In genomic region chr2:16552202-16552601, GRCh38 we compare ENCODE assay signal across 40 cellular contexts.
"Had no signal": no experiment of that assay in that cellular context is flagged by ENCODE, and none has a peak within 500 bp of the region (broad histone marks: within the 10 kb centered on the region; RNA-seq: fewer than 3 reads in every experiment).

No MANE protein-coding gene starts in this region.

- ATAC-seq: activated naive CD4-positive, alpha-beta T cell treated with anti-CD3 and anti-CD28 coated beads, Interleukin-2, amount 50 U/mL, for 72 hours; activated naive CD8-positive, alpha-beta T cell treated with anti-CD3 and anti-CD28 coated beads, Interleukin-2, amount 50 U/mL, for 24 hours; activated T-cell treated with anti-CD3 and anti-CD28 coated beads, Interleukin-2, amount 50 U/mL, for 4 hours; activated T-cell treated with anti-CD3 and anti-CD28 coated beads, Interleukin-2, amount 50 U/mL, for 72 hours; activated T-helper 17 cell treated with anti-CD3 and anti-CD28 coated beads, Interleukin-2, amount 50 U/mL, for 72 hours; body of pancreas had no signal

- H3K9me3 ChIP-seq: adrenal gland, ascending aorta, body of pancreas, breast epithelium had no signal

- H3K4me3 ChIP-seq: adrenal gland, ascending aorta, body of pancreas, breast epithelium, cardiac muscle cell had no signal

- DNase-seq: activated effector memory CD4-positive, alpha-beta T cell treated with anti-CD3 and anti-CD28 coated beads, Interleukin-2, amount 50 U/mL, for 16 hours; activated effector memory CD4-positive, alpha-beta T cell treated with Interleukin-2 at 50 U/mL for 16 hours; activated gamma-delta T cell; activated gamma-delta T cell treated with Interleukin-2 at 50 U/mL for 16 hours; activated naive CD4-positive, alpha-beta T cell; activated naive CD4-positive, alpha-beta T cell treated with anti-CD3 and anti-CD28 coated beads for 36 hours; activated naive CD4-positive, alpha-beta T cell treated with anti-CD3 and anti-CD28 coated beads, Interleukin-2, amount 10 ng/mL, durations not matched to agents 7 days and 5 days; activated naive CD4-positive, alpha-beta T cell treated with anti-CD3 and anti-CD28 coated beads, Interleukin-2, amount 50 U/mL, for 16 hours; activated naive CD4-positive, alpha-beta T cell treated with Interleukin-2 at 50 U/mL for 16 hours; activated naive CD8-positive, alpha-beta T cell treated with anti-CD3 and anti-CD28 coated beads for 36 hours; activated naive CD8-positive, alpha-beta T cell treated with anti-CD3 and anti-CD28 coated beads, Interleukin-2, amount 10 ng/mL, durations not matched to agents 7 days and 5 days; activated naive CD8-positive, alpha-beta T cell treated with anti-CD3 and anti-CD28 coated beads, Interleukin-2, amount 50 U/mL, for 24 hours; activated T-cell treated with anti-CD3 and anti-CD28 coated beads, Interleukin-2, amount 50 U/mL, for 1 hour; activated T-cell treated with anti-CD3 and anti-CD28 coated beads, Interleukin-2, amount 50 U/mL, for 24 hours; activated T-cell treated with anti-CD3 and anti-CD28 coated beads, Interleukin-2, amount 50 U/mL, for 4 hours; activated T-cell treated with anti-CD3 and anti-CD28 coated beads, Interleukin-2, amount 50 U/mL, for 48 hours; activated T-cell treated with anti-CD3 and anti-CD28 coated beads, Interleukin-2, amount 50 U/mL, for 72 hours; adrenal gland; amniotic stem cell; amygdala; anterior cingulate cortex; aorta; body of pancreas; brain microvascular endothelial cell; caudate nucleus; central memory CD4-positive, alpha-beta T cell; cerebellar nuclear complex had no signal

- H3K4me3 Mint-ChIP-seq: activated naive CD4-positive, alpha-beta T cell treated with anti-CD3 and anti-CD28 coated beads for 36 hours; activated naive CD4-positive, alpha-beta T cell treated with anti-CD3 and anti-CD28 coated beads, Interleukin-2, amount 10 ng/mL, durations not matched to agents 7 days and 5 days; activated naive CD4-positive, alpha-beta T cell treated with anti-CD3 and anti-CD28 coated beads, Interleukin-2, amount 50 U/mL, for 24 hours; activated naive CD8-positive, alpha-beta T cell; activated naive CD8-positive, alpha-beta T cell treated with anti-CD3 and anti-CD28 coated beads for 36 hours; activated naive CD8-positive, alpha-beta T cell treated with anti-CD3 and anti-CD28 coated beads, Interleukin-2, amount 10 ng/mL, durations not matched to agents 7 days and 5 days; activated naive CD8-positive, alpha-beta T cell treated with anti-CD3 and anti-CD28 coated beads, Interleukin-2, amount 50 U/mL, for 24 hours; activated T-cell treated with anti-CD3 and anti-CD28 coated beads, Interleukin-2, amount 50 U/mL, for 24 hours; activated T-cell treated with anti-CD3 and anti-CD28 coated beads, Interleukin-2, amount 50 U/mL, for 4 hours; activated T-cell treated with anti-CD3 and anti-CD28 coated beads, Interleukin-2, amount 50 U/mL, for 72 hours; activated T-helper 1 cell treated with anti-CD3 and anti-CD28 coated beads, Interleukin-12 subunit alpha, Interleukin-12 subunit beta, Interleukin-2, Interleukin-4 antibody, amounts not matched to agents 30 ng/mL and 10 ng/mL and 1 ng/mL, durations not matched to agents 14 hours and 24 hours and 36 hours; activated T-helper 17 cell treated with anti-CD3 and anti-CD28 coated beads, Interleukin-2, amount 50 U/mL, for 72 hours; brain; central memory CD8-positive, alpha-beta T cell had no signal

- H3K4me1 Mint-ChIP-seq: activated naive CD4-positive, alpha-beta T cell treated with anti-CD3 and anti-CD28 coated beads, Interleukin-2, amount 10 ng/mL, durations not matched to agents 7 days and 5 days; activated naive CD4-positive, alpha-beta T cell treated with anti-CD3 and anti-CD28 coated beads, Interleukin-2, amount 50 U/mL, for 24 hours; activated naive CD8-positive, alpha-beta T cell treated with anti-CD3 and anti-CD28 coated beads for 36 hours; activated naive CD8-positive, alpha-beta T cell treated with anti-CD3 and anti-CD28 coated beads, Interleukin-2, amount 10 ng/mL, durations not matched to agents 7 days and 5 days; activated naive CD8-positive, alpha-beta T cell treated with anti-CD3 and anti-CD28 coated beads, Interleukin-2, amount 50 U/mL, for 24 hours; activated T-helper 17 cell treated with anti-CD3 and anti-CD28 coated beads, Interleukin-2, amount 50 U/mL, for 72 hours; brain; central memory CD8-positive, alpha-beta T cell had no signal

- H3K4me1 ChIP-seq: adrenal gland, ascending aorta, body of pancreas, breast epithelium had no signal

- H3K27ac ChIP-seq: adrenal gland, ascending aorta, body of pancreas, brain microvascular endothelial cell, breast epithelium, cardiac muscle cell had no signal

- H3K27ac Mint-ChIP-seq: activated naive CD4-positive, alpha-beta T cell treated with anti-CD3 and anti-CD28 coated beads for 36 hours; activated naive CD4-positive, alpha-beta T cell treated with anti-CD3 and anti-CD28 coated beads, Interleukin-2, amount 10 ng/mL, durations not matched to agents 7 days and 5 days; activated naive CD4-positive, alpha-beta T cell treated with anti-CD3 and anti-CD28 coated beads, Interleukin-2, amount 50 U/mL, for 24 hours; activated naive CD4-positive, alpha-beta T cell treated with anti-CD3 and anti-CD28 coated beads, Interleukin-2, amount 50 U/mL, for 72 hours; activated naive CD8-positive, alpha-beta T cell; activated naive CD8-positive, alpha-beta T cell treated with anti-CD3 and anti-CD28 coated beads for 36 hours; activated naive CD8-positive, alpha-beta T cell treated with anti-CD3 and anti-CD28 coated beads, Interleukin-2, amount 10 ng/mL, durations not matched to agents 7 days and 5 days; activated naive CD8-positive, alpha-beta T cell treated with anti-CD3 and anti-CD28 coated beads, Interleukin-2, amount 50 U/mL, for 24 hours; activated T-cell treated with anti-CD3 and anti-CD28 coated beads, Interleukin-2, amount 50 U/mL, for 24 hours; activated T-cell treated with anti-CD3 and anti-CD28 coated beads, Interleukin-2, amount 50 U/mL, for 72 hours; activated T-helper 1 cell treated with anti-CD3 and anti-CD28 coated beads, Interleukin-12 subunit alpha, Interleukin-12 subunit beta, Interleukin-2, Interleukin-4 antibody, amounts not matched to agents 30 ng/mL and 10 ng/mL and 1 ng/mL, durations not matched to agents 14 hours and 24 hours and 36 hours; activated T-helper 17 cell treated with anti-CD3 and anti-CD28 coated beads, Interleukin-2, amount 50 U/mL, for 72 hours; activated T-helper 2 cell treated with anti-CD3 and anti-CD28 coated beads, Interferon-gamma antibody, Interleukin-2, Interleukin-4, amounts not matched to agents 10 μg/mL and 5 μg/mL and 100 μg/mL, durations not matched to agents 14 hours and 24 hours and 36 hours; brain had no signal

- FAIRE-seq: astrocyte, bronchial epithelial cell had no signal

- H3K27me3 ChIP-seq: adrenal gland, ascending aorta, body of pancreas, brain microvascular endothelial cell, breast epithelium, cardiac muscle cell had no signal

- H3K27me3 Mint-ChIP-seq: activated naive CD4-positive, alpha-beta T cell treated with anti-CD3 and anti-CD28 coated beads, Interleukin-2, amount 10 ng/mL, durations not matched to agents 7 days and 5 days; activated naive CD8-positive, alpha-beta T cell treated with anti-CD3 and anti-CD28 coated beads, Interleukin-2, amount 10 ng/mL, durations not matched to agents 7 days and 5 days; brain; central memory CD8-positive, alpha-beta T cell had no signal

- H3K9me3 Mint-ChIP-seq: activated naive CD4-positive, alpha-beta T cell treated with anti-CD3 and anti-CD28 coated beads for 36 hours; activated naive CD4-positive, alpha-beta T cell treated with anti-CD3 and anti-CD28 coated beads, Interleukin-2, amount 10 ng/mL, durations not matched to agents 7 days and 5 days; activated naive CD4-positive, alpha-beta T cell treated with anti-CD3 and anti-CD28 coated beads, Interleukin-2, amount 50 U/mL, for 24 hours; activated naive CD4-positive, alpha-beta T cell treated with anti-CD3 and anti-CD28 coated beads, Interleukin-2, amount 50 U/mL, for 72 hours; activated naive CD8-positive, alpha-beta T cell treated with anti-CD3 and anti-CD28 coated beads for 36 hours; activated naive CD8-positive, alpha-beta T cell treated with anti-CD3 and anti-CD28 coated beads, Interleukin-2, amount 10 ng/mL, durations not matched to agents 7 days and 5 days; activated naive CD8-positive, alpha-beta T cell treated with anti-CD3 and anti-CD28 coated beads, Interleukin-2, amount 50 U/mL, for 24 hours; activated T-cell treated with anti-CD3 and anti-CD28 coated beads, Interleukin-2, amount 50 U/mL, for 24 hours; activated T-cell treated with anti-CD3 and anti-CD28 coated beads, Interleukin-2, amount 50 U/mL, for 4 hours; activated T-cell treated with anti-CD3 and anti-CD28 coated beads, Interleukin-2, amount 50 U/mL, for 72 hours; activated T-helper 1 cell treated with anti-CD3 and anti-CD28 coated beads, Interleukin-12 subunit alpha, Interleukin-12 subunit beta, Interleukin-2, Interleukin-4 antibody, amounts not matched to agents 30 ng/mL and 10 ng/mL and 1 ng/mL, durations not matched to agents 14 hours and 24 hours and 36 hours; activated T-helper 17 cell treated with anti-CD3 and anti-CD28 coated beads, Interleukin-2, amount 50 U/mL, for 72 hours; activated T-helper 2 cell treated with anti-CD3 and anti-CD28 coated beads, Interferon-gamma antibody, Interleukin-2, Interleukin-4, amounts not matched to agents 10 μg/mL and 5 μg/mL and 100 μg/mL, durations not matched to agents 14 hours and 24 hours and 36 hours; brain; central memory CD8-positive, alpha-beta T cell had no signal

- H3K36me3 ChIP-seq: brain microvascular endothelial cell, cardiac muscle cell had no signal

- H3K36me3 Mint-ChIP-seq: activated naive CD4-positive, alpha-beta T cell treated with anti-CD3 and anti-CD28 coated beads, Interleukin-2, amount 10 ng/mL, durations not matched to agents 7 days and 5 days; activated naive CD4-positive, alpha-beta T cell treated with anti-CD3 and anti-CD28 coated beads, Interleukin-2, amount 50 U/mL, for 24 hours; activated naive CD4-positive, alpha-beta T cell treated with anti-CD3 and anti-CD28 coated beads, Interleukin-2, amount 50 U/mL, for 72 hours; activated naive CD8-positive, alpha-beta T cell; activated naive CD8-positive, alpha-beta T cell treated with anti-CD3 and anti-CD28 coated beads for 36 hours; activated naive CD8-positive, alpha-beta T cell treated with anti-CD3 and anti-CD28 coated beads, Interleukin-2, amount 10 ng/mL, durations not matched to agents 7 days and 5 days had no signal
